39 cellular contexts compared by ENCODE assay signal in the genomic region with DNA sequence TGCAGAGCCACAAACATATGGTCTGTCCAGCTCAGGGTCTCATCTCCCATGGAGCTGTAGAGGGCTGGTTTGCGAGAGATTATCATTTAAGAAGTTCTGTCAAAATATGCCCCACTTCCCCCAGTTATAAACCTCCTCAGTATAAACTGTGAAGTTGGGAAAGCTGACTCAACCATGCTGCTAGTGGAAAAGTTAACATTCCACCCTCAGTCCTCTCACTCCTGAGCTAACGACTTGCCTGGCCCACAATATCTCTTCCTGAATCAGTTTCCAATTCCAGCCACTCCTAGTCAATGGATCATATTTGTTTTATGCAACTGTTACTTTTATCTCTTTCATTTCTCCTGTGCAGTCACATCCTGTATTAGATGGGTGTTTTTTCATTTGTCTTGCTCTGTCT.
"Had no signal": no experiment of that assay in that cellular context is flagged by ENCODE, and none has a peak within 500 bp of the region (broad histone marks: within the 10 kb centered on the region; RNA-seq: fewer than 3 reads in every experiment).

No MANE protein-coding gene starts in this region.

- ATAC-seq: activated CD4-positive, CD25-positive, alpha-beta regulatory T cell treated with anti-CD3 and anti-CD28 coated beads, Interleukin-2, amount 50 U/mL, for 24 hours; esophagus mucosa; left colon; stimulated activated memory B cell treated with anti-CD40 and anti-IgM and Interleukin-4, amounts not matched to agents 10 μg/mL and 1 μg/mL and 100 μg/mL, for 72 hours; stimulated activated naive CD8-positive, alpha-beta T cell treated with anti-CD3 and anti-CD28 coated beads, Interleukin-15, amount 100 ng/mL, for 72 hours; T-helper 17 cell had no signal

- H3K4me3 ChIP-seq: ascending aorta, ovary, sigmoid colon, vagina had no signal

- H3K27me3 Mint-ChIP-seq: activated naive CD4-positive, alpha-beta T cell treated with anti-CD3 and anti-CD28 coated beads, Interleukin-2, amount 10 ng/mL, durations not matched to agents 7 days and 5 days; dendritic cell treated with granulocyte-macrophage colony-stimulating factor and Interleukin-4, amounts not matched to agents 40 ng/mL and 50 ng/mL, for 4 days; naive B cell; progenitor cell of endocrine pancreas; stimulated activated memory B cell treated with anti-CD40 and anti-IgM and Interleukin-4, amounts not matched to agents 10 μg/mL and 1 μg/mL and 100 μg/mL, for 72 hours; stimulated activated naive CD8-positive, alpha-beta T cell treated with anti-CD3 and anti-CD28 coated beads, Interleukin-15, amount 100 ng/mL, for 72 hours; type B pancreatic cell had no signal

- H3K36me3 Mint-ChIP-seq: activated naive CD4-positive, alpha-beta T cell treated with anti-CD3 and anti-CD28 coated beads, Interleukin-2, amount 10 ng/mL, durations not matched to agents 7 days and 5 days; activated naive CD8-positive, alpha-beta T cell treated with anti-CD3 and anti-CD28 coated beads, Interleukin-2, amount 10 ng/mL, durations not matched to agents 7 days and 5 days had no signal

- H3K27me3 ChIP-seq: ascending aorta, neutrophil, ovary, sigmoid colon, vagina had no signal

- H3K36me3 ChIP-seq: ascending aorta, neutrophil, ovary, sigmoid colon, vagina, WERI-Rb-1 had no signal

- DNase-seq: activated CD4-positive, alpha-beta T cell treated with anti-CD3 and anti-CD28 coated beads for 48 hours; activated CD4-positive, alpha-beta T cell treated with anti-CD3 and anti-CD28 coated beads, Interleukin-2, amount 50 U/mL, for 48 hours; activated CD8-positive, alpha-beta memory T cell treated with anti-CD3 and anti-CD28 coated beads, Interleukin-2, amount 50 U/mL, for 4 hours; activated gamma-delta T cell; activated naive CD4-positive, alpha-beta T cell treated with anti-CD3 and anti-CD28 coated beads, Interleukin-2, amount 10 ng/mL, durations not matched to agents 7 days and 5 days; activated naive CD8-positive, alpha-beta T cell treated with anti-CD3 and anti-CD28 coated beads, Interleukin-2, amount 10 ng/mL, durations not matched to agents 7 days and 5 days; activated T-cell treated with anti-CD3 and anti-CD28 coated beads, Interleukin-2, amount 50 U/mL, for 1 hour; central memory CD4-positive, alpha-beta T cell; endodermal cell; head of caudate nucleus; hippocampal formation; kidney; left colon; mammary epithelial cell; naive B cell; nephron progenitor cell; ovary; retina; sigmoid colon; small intestine; stimulated activated CD4-positive, alpha-beta T cell treated with anti-CD3 and anti-CD28 coated beads, Interleukin-1b, Interleukin-23, amount 100 ng/mL, for 48 hours; stimulated activated CD4-positive, alpha-beta T cell treated with anti-CD3 and anti-CD28 coated beads, Interleukin-4, amount 100 ng/mL, for 4 hours; stimulated activated CD8-positive, alpha-beta memory T cell treated with anti-CD3 and anti-CD28 coated beads, Interleukin-4, amount 100 ng/mL, for 48 hours; stimulated activated naive CD8-positive, alpha-beta T cell treated with anti-CD3 and anti-CD28 coated beads, Interleukin-15, amount 100 ng/mL, for 72 hours; substantia nigra; T-helper 17 cell; T1000; WERI-Rb-1 had no signal

- H3K27ac Mint-ChIP-seq: activated naive CD4-positive, alpha-beta T cell treated with anti-CD3 and anti-CD28 coated beads, Interleukin-2, amount 10 ng/mL, durations not matched to agents 7 days and 5 days; activated naive CD8-positive, alpha-beta T cell treated with anti-CD3 and anti-CD28 coated beads, Interleukin-2, amount 10 ng/mL, durations not matched to agents 7 days and 5 days; activated T-helper 1 cell treated with anti-CD3 and anti-CD28 coated beads, Interleukin-12 subunit alpha, Interleukin-12 subunit beta, Interleukin-2, Interleukin-4 antibody, amounts not matched to agents 30 ng/mL and 10 ng/mL and 1 ng/mL, durations not matched to agents 14 hours and 24 hours and 36 hours; dendritic cell treated with granulocyte-macrophage colony-stimulating factor and Interleukin-4, amounts not matched to agents 40 ng/mL and 50 ng/mL, for 4 days; endodermal cell; mesothelial cell of epicardium; nephron progenitor cell; progenitor cell of endocrine pancreas; stimulated activated memory B cell treated with anti-CD40 and anti-IgM and Interleukin-4, amounts not matched to agents 10 μg/mL and 1 μg/mL and 100 μg/mL, for 72 hours; stimulated activated naive CD8-positive, alpha-beta T cell treated with anti-CD3 and anti-CD28 coated beads, Interleukin-15, amount 100 ng/mL, for 72 hours; T-helper 17 cell; type B pancreatic cell had no signal

- H3K27ac ChIP-seq: ascending aorta, neutrophil, ovary, vagina, WERI-Rb-1 had no signal

- H3K9me3 Mint-ChIP-seq: activated naive CD4-positive, alpha-beta T cell treated with anti-CD3 and anti-CD28 coated beads, Interleukin-2, amount 10 ng/mL, durations not matched to agents 7 days and 5 days; activated naive CD8-positive, alpha-beta T cell treated with anti-CD3 and anti-CD28 coated beads, Interleukin-2, amount 10 ng/mL, durations not matched to agents 7 days and 5 days; activated T-helper 1 cell treated with anti-CD3 and anti-CD28 coated beads, Interleukin-12 subunit alpha, Interleukin-12 subunit beta, Interleukin-2, Interleukin-4 antibody, amounts not matched to agents 30 ng/mL and 10 ng/mL and 1 ng/mL, durations not matched to agents 14 hours and 24 hours and 36 hours; dendritic cell treated with granulocyte-macrophage colony-stimulating factor and Interleukin-4, amounts not matched to agents 40 ng/mL and 50 ng/mL, for 4 days; endodermal cell had no signal

- H3K9me3 ChIP-seq: ascending aorta, neutrophil, ovary, sigmoid colon, vagina had no signal

- H3K4me3 Mint-ChIP-seq: activated naive CD4-positive, alpha-beta T cell treated with anti-CD3 and anti-CD28 coated beads, Interleukin-2, amount 10 ng/mL, durations not matched to agents 7 days and 5 days; activated naive CD8-positive, alpha-beta T cell treated with anti-CD3 and anti-CD28 coated beads, Interleukin-2, amount 10 ng/mL, durations not matched to agents 7 days and 5 days; activated T-helper 1 cell treated with anti-CD3 and anti-CD28 coated beads, Interleukin-12 subunit alpha, Interleukin-12 subunit beta, Interleukin-2, Interleukin-4 antibody, amounts not matched to agents 30 ng/mL and 10 ng/mL and 1 ng/mL, durations not matched to agents 14 hours and 24 hours and 36 hours; dendritic cell treated with granulocyte-macrophage colony-stimulating factor and Interleukin-4, amounts not matched to agents 40 ng/mL and 50 ng/mL, for 4 days; endodermal cell; mesothelial cell of epicardium; nephron progenitor cell; stimulated activated memory B cell treated with anti-CD40 and anti-IgM and Interleukin-4, amounts not matched to agents 10 μg/mL and 1 μg/mL and 100 μg/mL, for 72 hours; stimulated activated naive CD8-positive, alpha-beta T cell treated with anti-CD3 and anti-CD28 coated beads, Interleukin-15, amount 100 ng/mL, for 72 hours; T-helper 17 cell; type B pancreatic cell had no signal
